Comparison of ENCODE assay signal across 15 cellular contexts in genomic region chr4:55159851-55160250, GRCh38. TPM values are rescaled to one million over a fixed set of nuclear protein-coding genes. Genes with fewer than 3 reads are reported as not detected.
DNase-seq lines count a peak whose midpoint lies in the region; ATAC-seq and TF ChIP-seq lines count a peak whose summit lies in the region.
"Had no signal": no experiment of that assay in that cellular context is flagged by ENCODE, and none has a peak within 500 bp of the region (broad histone marks: within the 10 kb centered on the region; RNA-seq: fewer than 3 reads in every experiment).

No MANE protein-coding gene starts in this region.

- H3K9me3 Mint-ChIP-seq in GM23338, result no peaks in the 10 kb centered on the region

- H3K27ac Mint-ChIP-seq in GM23338, result no peak overlapping the region
- H3K27ac Mint-ChIP-seq: CD14-positive monocyte had no signal

- no peak overlapping the region for H3K4me3 Mint-ChIP-seq in GM23338
- H3K4me3 Mint-ChIP-seq: CD14-positive monocyte had no signal

- H3K9me3 ChIP-seq in osteoblast (ENCODE audit: low read depth, low read length), result no peaks in the 10 kb centered on the region
- H3K9me3 ChIP-seq: Peyer's patch had no signal

- ATAC-seq in GM23338, result no peak
- ATAC-seq: HCT116, Right ventricle myocardium inferior had no signal

- no peak for TF ChIP-seq CTCF in GM23338 (conservative IDR thresholded peaks at IDR 0.05; ENCODE audit: low read depth in 2 of 2)
- no peak for TF ChIP-seq CTCF in brain microvascular endothelial cell (IDR thresholded peaks at IDR 0.05; ENCODE audit: low read depth, low read length, missing control alignments)
- TF ChIP-seq CTCF in osteoblast (IDR thresholded peaks at IDR 0.05; ENCODE audit: extremely low read depth, low read depth, low read length), result no peak

- H3K4me1 Mint-ChIP-seq in GM23338, result no peaks in the 10 kb centered on the region; the same call in 2 of the 3 replicates

- DNase-seq in GM23338 (ENCODE audit: low spot score) (no peak), brain microvascular endothelial cell (peak; percentile 33), fibroblast of peridontal ligament (ENCODE audit: extremely low read depth) (peak; percentile 25), osteoblast (ENCODE audit: insufficient read length, low spot score, missing footprints) (peak; percentile 77), DMS53 (lab: John Stamatoyannopoulos, UW) (no peak), mesenteric fat pad (ENCODE audit: low spot score) (no peak)
- no peak for DNase-seq in activated CD8-positive, alpha-beta memory T cell treated with anti-CD3 and anti-CD28 coated beads for 24 hours
- DNase-seq: NCI-H1105, NCI-H2081 treated with DMSO at 0.1 percent for 48 hours, NCI-H446 treated with DMSO at 0.1 percent for 48 hours, NCI-H69, Peyer's patch had no signal

- H3K4me1 ChIP-seq in GM23338 (ENCODE audit: insufficient read depth) (no peaks in the 10 kb centered on the region; the same call in 1 of the 2 replicates), osteoblast (ENCODE audit: insufficient read depth, low read length) (no peaks in the 10 kb centered on the region)
- H3K4me1 ChIP-seq: Peyer's patch had no signal

- no peaks in the 10 kb centered on the region for H3F3A ChIP-seq in GM23338 (replicated peaks; ENCODE audit: low read depth)

- H3K36me3 ChIP-seq in GM23338 (ENCODE audit: insufficient read depth) (no peaks in the 10 kb centered on the region), brain microvascular endothelial cell (replicated peaks) (no peaks in the 10 kb centered on the region), osteoblast (ENCODE audit: insufficient read depth, low read length) (no peaks in the 10 kb centered on the region)
- H3K36me3 ChIP-seq: Peyer's patch had no signal

- H2AFZ ChIP-seq in GM23338 (0 out of 2 replicates have a peak overlapping the region, but pooled peaks have one; percentile 61), osteoblast (ENCODE audit: low read length) (no peak overlapping the region)

- no peaks in the 10 kb centered on the region for H4K20me1 ChIP-seq in GM23338 (replicated peaks; ENCODE audit: insufficient read depth)
- H4K20me1 ChIP-seq in osteoblast (ENCODE audit: insufficient read depth, low read length), result no peaks in the 10 kb centered on the region

- H3K4me2 ChIP-seq in GM23338 (no peak overlapping the region), osteoblast (ENCODE audit: insufficient read depth, low read length) (no peak overlapping the region)

- H3K27me3 ChIP-seq in GM23338 (ENCODE audit: insufficient read depth) (no peaks in the 10 kb centered on the region), brain microvascular endothelial cell (replicated peaks) (no peaks in the 10 kb centered on the region), osteoblast (ENCODE audit: insufficient read depth, low read length) (peaks cover 17% of the 10 kb centered on the region)
- H3K27me3 ChIP-seq: Peyer's patch had no signal

- H3K9me2 ChIP-seq in GM23338 (ENCODE audit: insufficient read depth), result 0 out of 2 replicates have a peak, but pooled peaks cover 9% of the 10 kb centered on the region

- H3K27ac ChIP-seq in GM23338 (ENCODE audit: low read depth) (no peak overlapping the region), brain microvascular endothelial cell (no peak overlapping the region), osteoblast (ENCODE audit: low read depth, low read length) (no peak overlapping the region)
- H3K27ac ChIP-seq: Peyer's patch had no signal

- no peaks in the 10 kb centered on the region for H3K36me3 Mint-ChIP-seq in GM23338 (ENCODE audit: low read depth)
- H3K36me3 Mint-ChIP-seq: CD14-positive monocyte had no signal

- H3K79me2 ChIP-seq in GM23338 (replicated peaks; ENCODE audit: insufficient read depth) (no peaks in the 10 kb centered on the region), osteoblast (ENCODE audit: insufficient read depth, low read length) (no peaks in the 10 kb centered on the region)

- H3K27me3 Mint-ChIP-seq in GM23338 (ENCODE audit: insufficient read depth, low read depth, poor library complexity), result peaks cover 3% of the 10 kb centered on the region

- H3K4me3 ChIP-seq in GM23338, result no peak overlapping the region
- no peak overlapping the region for H3K4me3 ChIP-seq in brain microvascular endothelial cell (ENCODE audit: low read depth, low read length)
- no peak overlapping the region for H3K4me3 ChIP-seq in osteoblast (ENCODE audit: insufficient read depth, low read length)
- H3K4me3 ChIP-seq: Peyer's patch had no signal

- in situ Hi-C loops in brain microvascular endothelial cell (cut with HindIII; ENCODE audit: low pct_ligation_motif_present, low sequenced_read_pairs), result no loop called here

TF ChIP-seq in GM23338, 12 proteins besides CTCF, POLR2A, EP300 and RAD21:
- TF ChIP-seq EZH2phosphoT487 (IDR thresholded peaks at IDR 0.05; ENCODE audit: unreplicated experiment), result no peak
- no peak for TF ChIP-seq ETS1 (IDR thresholded peaks at IDR 0.05)
- no peak for TF ChIP-seq CREB1 (CRISPR knock-in tag; IDR thresholded peaks at IDR 0.05; ENCODE audit: low read depth)

RNA-seq across cellular contexts. Expression of gene KDR, which starts 34.5 kb away (rescaled TPM):
- 102 and 109 TPM in 2 replicates for total RNA-seq in GM23338 (2014; rRNA removed; shearing (Covaris generic))
- polyA plus RNA-seq in GM23338 (2016; fragmentation: Nextera tagmentation; extraction: Ambion mirVana), result 25.9 and 27.9 TPM in 2 replicates
- total RNA-seq in osteoblast, result not detected in 2 replicates
- 37.4 TPM for total RNA-seq in mesenteric fat pad
- polyA plus RNA-seq: CD14-positive monocyte had no signal

Comparison
In these comparisons a context has a peak if more than half of its experiments do, and no peak if none do; other contexts are left out.
1. DNase-seq: peak in brain microvascular endothelial cell (single experiment), fibroblast of peridontal ligament (single experiment) and osteoblast (single experiment); none in GM23338 (single experiment), activated CD8-positive, alpha-beta memory T cell treated with anti-CD3 and anti-CD28 coated beads for 24 hours (single experiment), DMS53 (single experiment) and mesenteric fat pad (single experiment).
2. RNA of gene KDR, which starts 34.5 kb away (total RNA-seq): 102 to 109 TPM in GM23338 and 37.4 TPM in mesenteric fat pad (single experiment); not detected in osteoblast; every median in the first group is over 10 times any median in the second.